In the genomic region with DNA sequence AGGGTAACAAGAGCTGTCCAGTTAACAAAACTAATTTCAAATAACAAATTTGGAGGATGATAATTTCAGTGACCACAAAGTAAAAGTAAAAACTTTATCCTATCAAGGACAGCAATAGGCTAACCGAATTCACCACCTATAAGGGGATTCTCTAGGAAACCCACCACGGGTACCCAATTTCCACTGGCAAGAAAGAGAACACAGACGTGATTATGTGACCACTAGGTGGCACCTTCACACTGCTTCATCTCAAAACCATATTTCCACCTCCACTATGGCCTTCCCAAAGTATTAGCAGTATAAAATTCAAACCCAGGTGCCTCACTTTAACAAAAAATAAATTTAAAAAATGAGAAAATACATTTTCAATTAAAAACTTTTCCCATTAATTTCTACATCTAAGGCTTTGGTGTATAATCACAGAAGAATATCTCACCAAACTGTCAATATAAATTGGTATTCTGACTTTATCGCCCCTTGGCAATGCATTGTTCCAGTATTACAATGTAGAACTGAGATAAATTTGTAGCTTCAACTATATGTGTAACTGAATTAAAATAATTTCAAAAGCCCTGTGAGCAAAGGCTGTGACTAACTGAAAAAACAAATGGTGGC, we compare ENCODE assay signal across 1 cellular context.
A peak's percentile ranks its signal among the peaks of the same experiment; 100 is the strongest.
TF ChIP-seq lines count a peak whose summit lies in the region.

No MANE protein-coding gene starts in this region.

TF ChIP-seq in IMR-90, 13 proteins besides CTCF, POLR2A, EP300 and RAD21:
- TF ChIP-seq NFE2L2 (IDR thresholded peaks at IDR 0.05; ENCODE audit: low read depth, low read length), result no peak
- TF ChIP-seq RCOR1 (IDR thresholded peaks at IDR 0.05; ENCODE audit: insufficient replicate concordance, low read length), result no peak
- TF ChIP-seq BHLHE40 (IDR thresholded peaks at IDR 0.05; ENCODE audit: low read depth, low read length), result no peak
- TF ChIP-seq, protein P1, sequence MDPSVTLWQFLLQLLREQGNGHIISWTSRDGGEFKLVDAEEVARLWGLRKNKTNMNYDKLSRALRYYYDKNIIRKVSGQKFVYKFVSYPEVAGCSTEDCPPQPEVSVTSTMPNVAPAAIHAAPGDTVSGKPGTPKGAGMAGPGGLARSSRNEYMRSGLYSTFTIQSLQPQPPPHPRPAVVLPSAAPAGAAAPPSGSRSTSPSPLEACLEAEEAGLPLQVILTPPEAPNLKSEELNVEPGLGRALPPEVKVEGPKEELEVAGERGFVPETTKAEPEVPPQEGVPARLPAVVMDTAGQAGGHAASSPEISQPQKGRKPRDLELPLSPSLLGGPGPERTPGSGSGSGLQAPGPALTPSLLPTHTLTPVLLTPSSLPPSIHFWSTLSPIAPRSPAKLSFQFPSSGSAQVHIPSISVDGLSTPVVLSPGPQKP (IDR thresholded peaks at IDR 0.05; ENCODE audit: borderline replicate concordance, low read depth, low read length), result no peak
- TF ChIP-seq SMC3 (IDR thresholded peaks at IDR 0.05; ENCODE audit: low read depth, low read length), result peak; percentile 83
- TF ChIP-seq MAZ (IDR thresholded peaks at IDR 0.05; ENCODE audit: borderline replicate concordance, low read depth, low read length), result no peak
- TF ChIP-seq FOS (IDR thresholded peaks at IDR 0.05; ENCODE audit: low read depth, low read length), result no peak
